Comparison of ENCODE assay signal across 16 cellular contexts in the genomic region with DNA sequence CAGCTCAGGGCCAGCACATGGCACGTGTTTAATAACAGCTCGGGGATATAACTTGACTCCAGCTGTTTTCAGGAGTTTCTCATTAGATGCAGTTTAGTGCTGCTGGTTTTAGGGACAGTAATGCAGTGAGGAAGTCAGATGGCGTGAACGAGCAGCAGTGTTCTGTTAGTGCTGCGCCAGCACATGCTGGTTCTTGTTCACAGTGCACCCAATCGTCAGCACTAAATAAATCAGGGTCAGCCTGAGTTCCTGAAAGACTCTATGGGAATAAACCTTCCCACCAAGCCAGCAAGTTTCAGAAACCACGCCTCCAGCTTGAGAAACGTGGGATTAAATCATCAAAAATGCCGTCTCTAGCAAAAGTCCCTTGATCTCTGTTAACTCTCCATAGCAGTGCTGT.
DNase-seq lines count a peak whose midpoint lies in the region; ATAC-seq and TF ChIP-seq lines count a peak whose summit lies in the region.
"Had no signal": no experiment of that assay in that cellular context is flagged by ENCODE, and none has a peak within 500 bp of the region (broad histone marks: within the 10 kb centered on the region; RNA-seq: fewer than 3 reads in every experiment).

No MANE protein-coding gene starts in this region.

- intact Hi-C loops in esophagus muscularis mucosa (cut with DNase I) (no loop called here), left lung (cut with DNase I) (no loop called here), transverse colon (cut with DNase I; ENCODE audit: low total_unique reads) (no loop called here)

- ATAC-seq in RWPE2 (ENCODE audit: low read depth) (peak; percentile 78), left lung (peak; percentile 71), HG03469 (IDR thresholded peaks at IDR 0.05; ENCODE audit: unreplicated experiment) (no peak), HG03280 (IDR thresholded peaks at IDR 0.05; ENCODE audit: unreplicated experiment) (no peak)
- ATAC-seq: activated CD8-positive, alpha-beta T cell treated with anti-CD3 and anti-CD28 coated beads for 36 hours; stimulated activated naive CD8-positive, alpha-beta T cell treated with anti-CD3 and anti-CD28 coated beads, Interleukin-15, Interleukin-2, amounts not matched to agents 100 U/mL and 50 U/mL, for 24 hours had no signal

- H3K36me3 Mint-ChIP-seq in chondrocyte (ENCODE audit: low read depth): no peaks in the 10 kb centered on the region

- H3K27me3 Mint-ChIP-seq in chondrocyte (ENCODE audit: low read depth): no peaks in the 10 kb centered on the region
- H3K27me3 Mint-ChIP-seq: activated CD8-positive, alpha-beta T cell treated with anti-CD3 and anti-CD28 coated beads for 36 hours; activated naive CD8-positive, alpha-beta T cell treated with anti-CD3 and anti-CD28 coated beads for 36 hours had no signal

- H3K4me3 Mint-ChIP-seq in chondrocyte (ENCODE audit: unreplicated experiment): no peak overlapping the region
- H3K4me3 Mint-ChIP-seq: activated CD8-positive, alpha-beta T cell treated with anti-CD3 and anti-CD28 coated beads for 36 hours; activated naive CD8-positive, alpha-beta T cell treated with anti-CD3 and anti-CD28 coated beads for 36 hours had no signal

- TF ChIP-seq EP300 in esophagus muscularis mucosa (IDR thresholded peaks at IDR 0.05) (no peak), transverse colon (IDR thresholded peaks at IDR 0.05; ENCODE audit: low read depth) (no peak)

- TF ChIP-seq POLR2A in esophagus muscularis mucosa (IDR thresholded peaks at IDR 0.05; ENCODE audit: low read depth) (no peak), transverse colon (IDR thresholded peaks at IDR 0.05) (no peak)

- H3K36me3 ChIP-seq in RWPE2 (ENCODE audit: low read depth) (no peaks in the 10 kb centered on the region), esophagus muscularis mucosa (no peaks in the 10 kb centered on the region), left lung (no peaks in the 10 kb centered on the region), transverse colon (no peaks in the 10 kb centered on the region)

- no peaks in the 10 kb centered on the region for H3K9me3 ChIP-seq in RWPE2 (ENCODE audit: severe bottlenecking)
- no peaks in the 10 kb centered on the region for H3K9me3 ChIP-seq in esophagus muscularis mucosa
- H3K9me3 ChIP-seq in left lung: no peaks in the 10 kb centered on the region
- no peaks in the 10 kb centered on the region for H3K9me3 ChIP-seq in transverse colon

- H3K27ac Mint-ChIP-seq in chondrocyte (ENCODE audit: unreplicated experiment): no peak overlapping the region
- H3K27ac Mint-ChIP-seq: activated CD8-positive, alpha-beta T cell treated with anti-CD3 and anti-CD28 coated beads for 36 hours; activated naive CD8-positive, alpha-beta T cell treated with anti-CD3 and anti-CD28 coated beads for 36 hours had no signal

- H3K4me3 ChIP-seq in RWPE2 (ENCODE audit: severe bottlenecking): no peak overlapping the region
- H3K4me3 ChIP-seq in esophagus muscularis mucosa: no peak overlapping the region
- H3K4me3 ChIP-seq in left lung: no peak overlapping the region
- no peak overlapping the region for H3K4me3 ChIP-seq in transverse colon

- H3K27me3 ChIP-seq in RWPE2 (ENCODE audit: insufficient read depth, poor library complexity, severe bottlenecking): no peaks in the 10 kb centered on the region
- no peaks in the 10 kb centered on the region for H3K27me3 ChIP-seq in esophagus muscularis mucosa
- no peaks in the 10 kb centered on the region for H3K27me3 ChIP-seq in left lung
- no peaks in the 10 kb centered on the region for H3K27me3 ChIP-seq in transverse colon

- WGBS in esophagus muscularis mucosa: 24% methylated on average over 9 of the region's 9 CpGs
- 65 to 75% methylated on average over 9 of the region's 9 CpGs for WGBS in transverse colon (ENCODE audit: low coverage in 1 of 2), 2 donors

- peaks cover 18% of the 10 kb centered on the region for H3K4me1 Mint-ChIP-seq in chondrocyte (ENCODE audit: low read depth)

- no peaks in the 10 kb centered on the region for H3K9me3 Mint-ChIP-seq in chondrocyte (ENCODE audit: low read depth)
- H3K9me3 Mint-ChIP-seq: activated CD8-positive, alpha-beta T cell treated with anti-CD3 and anti-CD28 coated beads for 36 hours; activated naive CD8-positive, alpha-beta T cell treated with anti-CD3 and anti-CD28 coated beads for 36 hours had no signal

- TF ChIP-seq CTCF in RWPE2 (IDR thresholded peaks at IDR 0.05; ENCODE audit: poor library complexity, severe bottlenecking): peak; percentile 9
- no peak for TF ChIP-seq CTCF in esophagus muscularis mucosa (IDR thresholded peaks at IDR 0.05)
- no peak for TF ChIP-seq CTCF in left lung (IDR thresholded peaks at IDR 0.05)
- TF ChIP-seq CTCF in transverse colon (IDR thresholded peaks at IDR 0.05): no peak
- TF ChIP-seq CTCF in chondrocyte (IDR thresholded peaks at IDR 0.05): no peak

- DNase-seq in RWPE2 (ENCODE audit: low spot score) (peak; percentile 70), esophagus muscularis mucosa (ENCODE audit: extremely low spot score) (peak; percentile 47), left lung (peak in 1 of 2 donors; percentile 44), transverse colon (peak; percentile 34), chondrocyte (ENCODE audit: low spot score) (no peak)
- DNase-seq in activated CD4-positive, alpha-beta T cell treated with anti-CD3 and anti-CD28 coated beads, Interleukin-2, amount 50 U/mL, for 48 hours: no peak
- DNase-seq: activated CD8-positive, alpha-beta T cell treated with anti-CD3 and anti-CD28 coated beads for 36 hours; activated naive CD8-positive, alpha-beta T cell treated with anti-CD3 and anti-CD28 coated beads for 36 hours; DMS 273 treated with DMSO at 0.1 percent for 48 hours; effector CD4-positive, alpha-beta T cell; NCI-H1092 treated with DMSO at 0.1 percent for 48 hours; stimulated activated CD4-positive, alpha-beta T cell treated with anti-CD3 and anti-CD28 coated beads, Interleukin-2, amount 100 ng/mL, for 24 hours; stimulated activated naive CD8-positive, alpha-beta T cell treated with anti-CD3 and anti-CD28 coated beads, Interleukin-15, Interleukin-2, amounts not matched to agents 100 U/mL and 50 U/mL, for 24 hours; T-helper 1 cell had no signal

- H3K27ac ChIP-seq in RWPE2 (ENCODE audit: poor library complexity, severe bottlenecking) (peak overlapping the region; percentile 44), esophagus muscularis mucosa (replicated peaks in 1 of 4) (no peak overlapping the region), left lung (no peak overlapping the region), transverse colon (peak overlapping the region in 1 of 4 donors; percentile 20)

- in situ Hi-C loops in transverse colon (cut with MboI; ENCODE audit: low pct_ligation_motif_present in 1 of 4, low pct_unique_long_range_greater_than_20kb in 1 of 4, low sequenced_read_pairs in 3 of 4): no loop called here

- H3K4me1 ChIP-seq in RWPE2 (ENCODE audit: insufficient read depth, poor library complexity, severe bottlenecking) (peaks cover 38% of the 10 kb centered on the region), esophagus muscularis mucosa (peaks cover 0 to 2% (median 0%) of the 10 kb centered on the region in 4 donors), left lung (no peaks in the 10 kb centered on the region), transverse colon (peaks cover 0 to 14% (median 8%) of the 10 kb centered on the region in 4 donors)

Comparison
In these comparisons a context has a peak if more than half of its experiments do, and no peak if none do; other contexts are left out.
1. ATAC-seq: peak in RWPE2 (single experiment) and left lung (single experiment); none in HG03469 (single experiment) and HG03280 (single experiment).
2. DNase-seq: peak in RWPE2 (single experiment), esophagus muscularis mucosa (single experiment) and transverse colon (single experiment); none in activated CD4-positive, alpha-beta T cell treated with anti-CD3 and anti-CD28 coated beads, Interleukin-2, amount 50 U/mL, for 48 hours (0 of 2) and chondrocyte (single experiment).